In the genomic region with DNA sequence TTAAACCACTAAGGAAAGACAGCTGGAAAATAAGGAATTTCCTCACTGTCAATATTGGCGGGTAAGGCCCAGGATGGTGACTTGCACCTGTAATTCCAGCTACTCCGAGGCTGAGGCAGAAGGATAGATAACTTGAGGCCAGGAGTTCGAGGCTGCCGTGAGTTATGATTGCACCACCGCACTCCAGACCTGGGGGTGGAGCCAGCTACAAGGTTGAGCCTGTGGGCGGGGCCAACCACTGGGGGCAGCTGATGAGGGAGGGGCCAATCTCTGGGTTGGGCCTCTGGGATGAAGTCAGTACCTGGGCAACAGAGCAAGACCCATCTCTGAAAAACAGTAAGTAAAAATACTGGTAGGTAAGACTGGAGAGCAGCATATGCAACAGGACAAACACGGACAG, we compare ENCODE assay signal across 14 cellular contexts.
"Had no signal": no experiment of that assay in that cellular context is flagged by ENCODE, and none has a peak within 500 bp of the region (broad histone marks: within the 10 kb centered on the region; RNA-seq: fewer than 3 reads in every experiment).

No MANE protein-coding gene starts in this region.

- H3K4me3 Mint-ChIP-seq: natural killer cell treated with Interleukin-12 subunit alpha and Interleukin-12 subunit beta and Interleukin-15 and Interleukin-18, amount 100 ng/mL, for 72 hours had no signal

- DNase-seq: activated T-cell treated with anti-CD3 and anti-CD28 coated beads, Interleukin-2, amount 50 U/mL, for 1 hour; central memory CD4-positive, alpha-beta T cell; effector CD4-positive, alpha-beta T cell; foreskin melanocyte; islet precursor cell; mammary epithelial cell; occipital lobe; sigmoid colon; thyroid gland had no signal

- H3K9me3 ChIP-seq: heart left ventricle, sigmoid colon, thyroid gland, vagina had no signal

- H3K4me3 ChIP-seq: coronary artery, heart left ventricle, sigmoid colon, thyroid gland, vagina had no signal

- H3K4me1 ChIP-seq: sigmoid colon, thyroid gland, vagina had no signal

- H3K27me3 Mint-ChIP-seq: natural killer cell treated with Interleukin-12 subunit alpha and Interleukin-12 subunit beta and Interleukin-15 and Interleukin-18, amount 100 ng/mL, for 72 hours had no signal

- H3K27me3 ChIP-seq: heart left ventricle, sigmoid colon, thyroid gland, vagina had no signal

- H3K36me3 ChIP-seq: heart left ventricle, sigmoid colon, thyroid gland, vagina had no signal

- H3K27ac ChIP-seq: coronary artery, heart left ventricle, sigmoid colon, thyroid gland, vagina had no signal

- ATAC-seq: heart left ventricle; left lobe of liver; natural killer cell treated with Interleukin-12 subunit alpha and Interleukin-12 subunit beta and Interleukin-15 and Interleukin-18, amount 100 ng/mL, for 72 hours had no signal
